Comparison of ENCODE assay signal across 8 cellular contexts in genomic region chr1:165367375-165367993, GRCh38. TPM values are rescaled to one million over a fixed set of nuclear protein-coding genes. Genes with fewer than 3 reads are reported as not detected.
DNase-seq lines count a peak whose midpoint lies in the region; ATAC-seq lines count a peak whose summit lies in the region.

No MANE protein-coding gene starts in this region.

- no peaks in the 10 kb centered on the region for H3K4me1 Mint-ChIP-seq in activated CD4-positive, alpha-beta T cell treated with anti-CD3 and anti-CD28 coated beads, Interleukin-2, amount 10 ng/mL, durations not matched to agents 24 days and 14 days

- H3K9me3 Mint-ChIP-seq in activated CD4-positive, alpha-beta T cell treated with anti-CD3 and anti-CD28 coated beads, Interleukin-2, amount 10 ng/mL, durations not matched to agents 24 days and 14 days: no peaks in the 10 kb centered on the region

- intact Hi-C loops in activated CD4-positive, alpha-beta T cell treated with anti-CD3 and anti-CD28 coated beads, Interleukin-2, amount 10 ng/mL, durations not matched to agents 24 days and 14 days (cut with micrococcal nuclease): loop anchor here (1.0 kb wide), 1 partner anchor 226 kb away; no protein-coding TSS in a partner anchor

- DNase-seq in NCI-H187 (lab: John Stamatoyannopoulos, UW) (peak; percentile 81 to 83), NCI-H187 treated with DMSO at 0.1 percent for 48 hours (lab: John Stamatoyannopoulos, UW) (no peak), NCI-H345 treated with DMSO at 0.1 percent for 48 hours (lab: John Stamatoyannopoulos, UW; ENCODE audit: unreplicated experiment) (peak; percentile 15), dermis blood vessel endothelial cell (peak; percentile 91), midbrain (lab: John Stamatoyannopoulos, UW) (peak; percentile 74)
- peak; percentile 92 for DNase-seq in activated CD4-positive, alpha-beta T cell treated with anti-CD3 and anti-CD28 coated beads, Interleukin-2, amount 10 ng/mL, durations not matched to agents 24 days and 14 days
- DNase-seq in stimulated activated CD8-positive, alpha-beta memory T cell treated with anti-CD3 and anti-CD28 coated beads, Interleukin-4, amount 100 ng/mL, for 1 hour (ENCODE audit: low read depth in 2 of 2, low spot score in 1 of 2): peak; percentile 50 to 60

- no peaks in the 10 kb centered on the region for H3K36me3 Mint-ChIP-seq in activated CD4-positive, alpha-beta T cell treated with anti-CD3 and anti-CD28 coated beads, Interleukin-2, amount 10 ng/mL, durations not matched to agents 24 days and 14 days (ENCODE audit: low read depth)

- peaks cover 62% of the 10 kb centered on the region for H3K27me3 Mint-ChIP-seq in activated CD4-positive, alpha-beta T cell treated with anti-CD3 and anti-CD28 coated beads, Interleukin-2, amount 10 ng/mL, durations not matched to agents 24 days and 14 days

- no peak overlapping the region for H3K27ac Mint-ChIP-seq in activated CD4-positive, alpha-beta T cell treated with anti-CD3 and anti-CD28 coated beads, Interleukin-2, amount 10 ng/mL, durations not matched to agents 24 days and 14 days

- ATAC-seq in HG02885 (IDR thresholded peaks at IDR 0.05; ENCODE audit: poor library complexity, unreplicated experiment): peak; percentile 81

- H3K4me3 Mint-ChIP-seq in activated CD4-positive, alpha-beta T cell treated with anti-CD3 and anti-CD28 coated beads, Interleukin-2, amount 10 ng/mL, durations not matched to agents 24 days and 14 days: no peak overlapping the region

RNA-seq across cellular contexts. Expression of gene LMX1A, which starts 11.0 kb away (rescaled TPM):
- not detected in 2 replicates for total RNA-seq in activated CD4-positive, alpha-beta T cell treated with anti-CD3 and anti-CD28 coated beads, Interleukin-2, amount 10 ng/mL, durations not matched to agents 24 days and 14 days
- not detected in 2 replicates for total RNA-seq in dermis blood vessel endothelial cell
